Comparison of ENCODE assay signal across 15 cellular contexts in genomic region chr17:17084941-17085340, GRCh38.
"Had no signal": no experiment of that assay in that cellular context is flagged by ENCODE, and none has a peak within 500 bp of the region (broad histone marks: within the 10 kb centered on the region; RNA-seq: fewer than 3 reads in every experiment).

No MANE protein-coding gene starts in this region.

- H3K27ac ChIP-seq: foreskin keratinocyte, neutrophil, skin epidermis, tibial nerve had no signal

- H3K27me3 ChIP-seq: foreskin keratinocyte, neutrophil, tibial nerve had no signal

- ATAC-seq: activated CD8-positive, alpha-beta memory T cell treated with anti-CD3 and anti-CD28 coated beads, Interleukin-2, amount 10 ng/mL, durations not matched to agents 7 days and 5 days; foreskin keratinocyte; naive thymus-derived CD4-positive, alpha-beta T cell had no signal

- DNase-seq: activated CD4-positive, alpha-beta memory T cell treated with anti-CD3 and anti-CD28 coated beads for 36 hours; activated CD8-positive, alpha-beta memory T cell treated with anti-CD3 and anti-CD28 coated beads, Interleukin-2, amount 10 ng/mL, durations not matched to agents 7 days and 5 days; activated gamma-delta T cell; activated T-cell treated with anti-CD3 and anti-CD28 coated beads, Interleukin-2, amount 50 U/mL, for 1 hour; amniotic stem cell; effector memory CD4-positive, alpha-beta T cell; foreskin keratinocyte; immature natural killer cell; mammary epithelial cell; naive thymus-derived CD4-positive, alpha-beta T cell; stimulated activated CD4-positive, alpha-beta T cell treated with anti-CD3 and anti-CD28 coated beads, Interleukin-4, amount 100 ng/mL, for 24 hours; stimulated activated naive CD4-positive, alpha-beta T cell had no signal

- H3K9me3 ChIP-seq: neutrophil, tibial nerve had no signal

- H3K4me3 ChIP-seq: skin epidermis, tibial nerve had no signal
